ENCODE assay signal across 1 cellular context in the genomic region with DNA sequence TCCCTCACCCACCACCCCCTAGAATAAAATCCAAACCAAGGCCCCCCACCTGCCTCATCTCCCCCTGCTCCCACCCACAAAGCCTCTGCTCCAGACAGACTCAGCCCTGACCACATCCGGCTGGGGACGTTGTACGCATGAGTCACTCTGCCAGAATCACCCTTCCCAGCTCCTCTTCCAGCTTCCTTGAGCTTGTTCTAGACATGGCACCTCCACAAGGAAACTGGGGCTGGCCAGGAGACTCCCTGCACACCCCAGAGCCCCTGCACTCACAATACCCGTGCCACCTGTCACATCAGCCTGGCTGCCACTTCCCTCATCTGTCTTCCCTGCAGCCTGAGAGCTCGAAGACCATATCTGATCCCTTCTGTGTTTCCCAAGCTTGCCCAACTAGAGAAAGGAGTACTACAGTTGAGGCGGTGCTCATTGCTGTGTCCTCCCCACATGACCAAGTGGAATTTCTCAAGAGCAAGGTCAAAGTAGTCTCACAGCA.
TF ChIP-seq lines count a peak whose summit lies in the region.

No MANE protein-coding gene starts in this region.

TF ChIP-seq in IMR-90, 13 proteins besides CTCF, POLR2A, EP300 and RAD21:
- TF ChIP-seq MAFK (IDR thresholded peaks at IDR 0.05; ENCODE audit: low read depth, low read length), result no peak
- TF ChIP-seq, protein P1, sequence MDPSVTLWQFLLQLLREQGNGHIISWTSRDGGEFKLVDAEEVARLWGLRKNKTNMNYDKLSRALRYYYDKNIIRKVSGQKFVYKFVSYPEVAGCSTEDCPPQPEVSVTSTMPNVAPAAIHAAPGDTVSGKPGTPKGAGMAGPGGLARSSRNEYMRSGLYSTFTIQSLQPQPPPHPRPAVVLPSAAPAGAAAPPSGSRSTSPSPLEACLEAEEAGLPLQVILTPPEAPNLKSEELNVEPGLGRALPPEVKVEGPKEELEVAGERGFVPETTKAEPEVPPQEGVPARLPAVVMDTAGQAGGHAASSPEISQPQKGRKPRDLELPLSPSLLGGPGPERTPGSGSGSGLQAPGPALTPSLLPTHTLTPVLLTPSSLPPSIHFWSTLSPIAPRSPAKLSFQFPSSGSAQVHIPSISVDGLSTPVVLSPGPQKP (IDR thresholded peaks at IDR 0.05; ENCODE audit: borderline replicate concordance, low read depth, low read length), result no peak
- no peak for TF ChIP-seq NFE2L2 (IDR thresholded peaks at IDR 0.05; ENCODE audit: low read depth, low read length)
- TF ChIP-seq MAZ (IDR thresholded peaks at IDR 0.05; ENCODE audit: borderline replicate concordance, low read depth, low read length), result peak; percentile 71; the same call in 1 of the 2 replicates
- TF ChIP-seq RCOR1 (IDR thresholded peaks at IDR 0.05; ENCODE audit: insufficient replicate concordance, low read length), result no peak
- peak; percentile 81 for TF ChIP-seq FOS (IDR thresholded peaks at IDR 0.05; ENCODE audit: low read depth, low read length)
- no peak for TF ChIP-seq CHD1 (IDR thresholded peaks at IDR 0.05; ENCODE audit: low read depth, low read length)
- no peak for TF ChIP-seq CEBPB (IDR thresholded peaks at IDR 0.05; ENCODE audit: low read depth, low read length)
- 0 out of 2 replicates have a peak, but pooled peaks have one; percentile 8 for TF ChIP-seq BHLHE40 (IDR thresholded peaks at IDR 0.05; ENCODE audit: low read depth, low read length)
- TF ChIP-seq, protein P2, sequence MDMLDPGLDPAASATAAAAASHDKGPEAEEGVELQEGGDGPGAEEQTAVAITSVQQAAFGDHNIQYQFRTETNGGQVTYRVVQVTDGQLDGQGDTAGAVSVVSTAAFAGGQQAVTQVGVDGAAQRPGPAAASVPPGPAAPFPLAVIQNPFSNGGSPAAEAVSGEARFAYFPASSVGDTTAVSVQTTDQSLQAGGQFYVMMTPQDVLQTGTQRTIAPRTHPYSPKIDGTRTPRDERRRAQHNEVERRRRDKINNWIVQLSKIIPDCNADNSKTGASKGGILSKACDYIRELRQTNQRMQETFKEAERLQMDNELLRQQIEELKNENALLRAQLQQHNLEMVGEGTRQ (IDR thresholded peaks at IDR 0.05; ENCODE audit: low read depth, low read length), result no peak
- TF ChIP-seq RFX5 (IDR thresholded peaks at IDR 0.05; ENCODE audit: low read depth, low read length), result no peak
